25 cellular contexts compared by ENCODE assay signal in the genomic region with DNA sequence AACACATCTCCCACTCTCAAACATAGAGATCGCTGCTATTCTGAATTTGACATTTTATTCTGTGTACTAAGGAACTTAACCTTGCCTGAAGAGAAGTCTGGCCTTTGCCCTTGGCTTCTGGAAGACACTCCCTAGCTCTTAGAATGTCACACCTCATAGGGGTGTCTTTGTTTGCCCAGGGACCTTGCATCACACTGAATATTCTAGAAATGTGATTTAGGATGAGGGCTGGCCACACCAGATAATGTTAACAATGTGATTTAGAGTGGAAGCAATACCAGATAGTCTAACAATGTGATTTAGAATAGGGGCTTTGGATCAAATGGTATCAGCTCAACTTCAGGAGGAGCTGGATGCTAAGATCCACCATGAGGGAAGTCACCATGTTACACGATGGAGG. TPM values are rescaled to one million over a fixed set of nuclear protein-coding genes. Genes with fewer than 3 reads are reported as not detected.
"Had no signal": no experiment of that assay in that cellular context is flagged by ENCODE, and none has a peak within 500 bp of the region (broad histone marks: within the 10 kb centered on the region; RNA-seq: fewer than 3 reads in every experiment).

No MANE protein-coding gene starts in this region.

- H3K4me1 ChIP-seq: breast epithelium, Peyer's patch, SJCRH30 had no signal

- H3K9me3 ChIP-seq: breast epithelium, Peyer's patch, SJCRH30, SK-N-SH had no signal

- H3K9ac ChIP-seq: SK-N-SH had no signal

- H3K27ac Mint-ChIP-seq: WTC11 had no signal

- H3K36me3 ChIP-seq: breast epithelium, Peyer's patch, SJCRH30 had no signal

- H3K4me3 Mint-ChIP-seq: WTC11 had no signal

- H3K4me2 ChIP-seq: SK-N-SH had no signal

- H3K4me3 ChIP-seq: breast epithelium, coronary artery, Peyer's patch, SJCRH30 had no signal

- DNase-seq: activated CD4-positive, alpha-beta T cell treated with anti-CD3 and anti-CD28 coated beads, Interleukin-2, amount 50 U/mL, for 1 hour; activated CD4-positive, CD25-positive, alpha-beta regulatory T cell treated with anti-CD3 and anti-CD28 coated beads, Interleukin-2, amount 50 U/mL, for 72 hours; activated CD8-positive, alpha-beta memory T cell treated with anti-CD3 and anti-CD28 coated beads, Interleukin-2, amount 50 U/mL, for 48 hours; activated effector memory CD4-positive, alpha-beta T cell treated with anti-CD3 and anti-CD28 coated beads, Interleukin-2, amount 50 U/mL, for 16 hours; activated naive CD4-positive, alpha-beta T cell treated with Interleukin-2 at 50 U/mL for 16 hours; activated T-cell treated with anti-CD3 and anti-CD28 coated beads, Interleukin-2, amount 50 U/mL, for 1 hour; aorta; caudate nucleus; MM.1S; NCI-H1105; NCI-H1436; NCI-H187; NCI-H2081; NCI-H510A treated with DMSO at 0.1 percent for 48 hours; NCI-H69; NK-92 treated with Interleukin-12 subunit alpha and Interleukin-12 subunit beta, amount 100 ng/mL, for 24 hours; Peyer's patch; Right ventricle myocardium superior; SK-N-SH had no signal

- H3K27me3 ChIP-seq: Peyer's patch had no signal

- H3K27ac ChIP-seq: breast epithelium, coronary artery, Peyer's patch, RWPE1, SJCRH30 had no signal

RNA-seq across cellular contexts. Expression of gene SIGLECL1, which starts 6.6 kb away (rescaled TPM):
- total RNA-seq: aorta, breast epithelium, chondrocyte, Peyer's patch, Right ventricle myocardium superior, SJCRH30, WTC11 had no signal
- polyA plus RNA-seq: aorta, SK-N-SH had no signal

RNA-seq across cellular contexts. Expression of gene CD33, which starts 32.6 kb away (rescaled TPM):
- total RNA-seq: chondrocyte had no signal

RNA-seq across cellular contexts. Expression of gene IGLON5, which starts 54.0 kb away (rescaled TPM):
- total RNA-seq: Peyer's patch, Right ventricle myocardium superior, SJCRH30 had no signal
